In genomic region chr4:163165217-163166017, GRCh38 we compare ENCODE assay signal across 8 cellular contexts. TPM values are rescaled to one million over a fixed set of nuclear protein-coding genes. Genes with fewer than 3 reads are reported as not detected.
DNase-seq lines count a peak whose midpoint lies in the region; ATAC-seq and TF ChIP-seq lines count a peak whose summit lies in the region.

No MANE protein-coding gene starts in this region.

- intact Hi-C loops in Calu3 (cut with micrococcal nuclease; ENCODE audit: unreplicated experiment): loop anchor here (10.0 kb wide), 1 partner anchor 379 kb away; no protein-coding TSS in a partner anchor

- H3F3A ChIP-seq in Loucy (ENCODE audit: low read depth): no peaks in the 10 kb centered on the region

- BruUV-seq in Calu3 (replicated peaks; lab: Mats Ljungman, UMichigan): no TSS peak

- H3K9me3 ChIP-seq in Loucy (ENCODE audit: insufficient read depth, low read depth, low read length): no peaks in the 10 kb centered on the region

- H3K4me1 Mint-ChIP-seq in Calu3 (ENCODE audit: low read depth, unreplicated experiment): peaks cover 25% of the 10 kb centered on the region

- no peaks in the 10 kb centered on the region for H3K9me3 Mint-ChIP-seq in Calu3 (ENCODE audit: low read depth, unreplicated experiment)

- no peaks in the 10 kb centered on the region for H3K27me3 ChIP-seq in Loucy (ENCODE audit: insufficient read depth, low read length, poor library complexity, severe bottlenecking)

- H4K20me1 ChIP-seq in Loucy (ENCODE audit: insufficient read depth, low read length, poor library complexity, severe bottlenecking): peaks cover 24% of the 10 kb centered on the region

- DNase-seq in Calu3 (no peak), choroid plexus epithelial cell (ENCODE audit: low read depth) (peak; percentile 23), myocyte (ENCODE audit: low read depth) (peak; percentile 30), mesenteric fat pad (ENCODE audit: low spot score) (no peak)
- no peak for DNase-seq in stimulated activated naive CD4-positive, alpha-beta T cell treated with Interleukin-2 at 50 U/mL for 16 hours (lab: John Stamatoyannopoulos, UW)

- peaks cover 61% of the 10 kb centered on the region for H3K79me2 ChIP-seq in Loucy (ENCODE audit: insufficient read depth, low read length)

- peak overlapping the region; percentile 82 for H3K27ac Mint-ChIP-seq in Calu3 (ENCODE audit: unreplicated experiment)

- peak overlapping the region; percentile 93 for H3K4me3 ChIP-seq in Loucy (ENCODE audit: low read length, poor library complexity, severe bottlenecking)
- peak overlapping the region; percentile 92 for H3K4me3 ChIP-seq in choroid plexus epithelial cell (ENCODE audit: low read depth, low read length)

- TF ChIP-seq CTCF in Calu3 (IDR thresholded peaks at IDR 0.05; ENCODE audit: unreplicated experiment): no peak
- TF ChIP-seq CTCF in Loucy (conservative IDR thresholded peaks at IDR 0.05; ENCODE audit: low read length): no peak
- TF ChIP-seq CTCF in choroid plexus epithelial cell (conservative IDR thresholded peaks at IDR 0.05; ENCODE audit: low read depth, low read length): no peak

- peak overlapping the region; percentile 88 for H3K9ac ChIP-seq in Loucy (ENCODE audit: low read depth, low read length, poor library complexity, severe bottlenecking)

- peaks cover 31% of the 10 kb centered on the region for H3K36me3 Mint-ChIP-seq in Calu3 (ENCODE audit: insufficient read depth, unreplicated experiment)

- no peaks in the 10 kb centered on the region for H3K27me3 Mint-ChIP-seq in Calu3 (ENCODE audit: unreplicated experiment)

- CTCF ChIA-PET in Calu3 (lab: Charles Lee): no interaction called here

- peak overlapping the region; percentile 85 for H3K4me3 Mint-ChIP-seq in Calu3 (ENCODE audit: low read depth, unreplicated experiment)

- H2AFZ ChIP-seq in Loucy (ENCODE audit: low read length): peak overlapping the region; percentile 88

- no peaks in the 10 kb centered on the region for H3K36me3 ChIP-seq in Loucy (ENCODE audit: insufficient read depth, low read length)

- H3K4me2 ChIP-seq in Loucy (ENCODE audit: low read depth, low read length, poor library complexity, severe bottlenecking): peak overlapping the region; percentile 99

- no peaks in the 10 kb centered on the region for H3K9me2 ChIP-seq in Loucy (replicated peaks; ENCODE audit: low read depth, low read length)

- ATAC-seq in GM19463 (IDR thresholded peaks at IDR 0.05; ENCODE audit: unreplicated experiment) (no peak), GM21423 (IDR thresholded peaks at IDR 0.05; ENCODE audit: unreplicated experiment) (no peak)

- peaks cover 42% of the 10 kb centered on the region for H3K4me1 ChIP-seq in Loucy (ENCODE audit: insufficient read depth, low read length, poor library complexity, severe bottlenecking)

RNA-seq across cellular contexts. Expression of gene NAF1, which starts 1.3 kb away (rescaled TPM):
- total RNA-seq in Calu3 (2022) (24.1 and 25.6 TPM in 2 replicates), myocyte (18.9 and 19.2 TPM in 2 replicates), mesenteric fat pad (23.4 TPM)
- polyA plus RNA-seq in myocyte (2012): 8.4 TPM

Comparison
In these comparisons a context has a peak if more than half of its experiments do, and no peak if none do; other contexts are left out.
1. DNase-seq: peak in choroid plexus epithelial cell (single experiment) and myocyte (single experiment); none in Calu3 (single experiment), stimulated activated naive CD4-positive, alpha-beta T cell treated with Interleukin-2 at 50 U/mL for 16 hours (single experiment) and mesenteric fat pad (single experiment).